In the genomic region with DNA sequence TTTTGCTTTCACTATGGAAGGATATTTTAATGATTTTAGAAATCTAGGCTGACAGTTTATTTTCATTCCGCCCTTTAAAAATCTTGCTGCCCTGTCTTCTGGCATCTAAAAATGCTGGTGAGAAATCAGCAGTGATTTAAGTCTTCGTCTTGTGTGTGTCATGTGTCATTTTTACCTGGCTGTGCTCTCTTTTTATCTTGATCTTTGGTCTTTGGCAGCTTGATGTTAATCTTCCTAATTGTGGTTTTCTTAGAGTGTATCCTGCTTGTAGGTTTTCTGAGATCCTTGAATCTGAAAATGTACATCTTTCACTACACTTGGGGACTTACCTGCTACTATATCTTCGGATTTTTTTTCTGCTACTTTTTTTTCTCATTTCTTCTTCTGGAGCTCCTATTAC, we compare ENCODE assay signal across 14 cellular contexts. TPM values are rescaled to one million over a fixed set of nuclear protein-coding genes. Genes with fewer than 3 reads are reported as not detected.
A peak's percentile ranks its signal among the peaks of the same experiment; 100 is the strongest.
DNase-seq lines count a peak whose midpoint lies in the region; ATAC-seq and TF ChIP-seq lines count a peak whose summit lies in the region.
"Had no signal": no experiment of that assay in that cellular context is flagged by ENCODE, and none has a peak within 500 bp of the region (broad histone marks: within the 10 kb centered on the region; RNA-seq: fewer than 3 reads in every experiment).

No MANE protein-coding gene starts in this region.

- H3K4me3 Mint-ChIP-seq in activated CD4-positive, alpha-beta T cell treated with anti-CD3 and anti-CD28 coated beads for 36 hours, result peak overlapping the region; percentile 72
- H3K4me3 Mint-ChIP-seq in activated CD8-positive, alpha-beta T cell treated with anti-CD3 and anti-CD28 coated beads for 36 hours, result peak overlapping the region; percentile 71
- H3K4me3 Mint-ChIP-seq: WTC11 had no signal

- H3K9me3 ChIP-seq in lower lobe of right lung, result no peaks in the 10 kb centered on the region
- H3K9me3 ChIP-seq: upper lobe of right lung had no signal

- H3K27me3 ChIP-seq in lower lobe of right lung (ENCODE audit: low read depth), result no peaks in the 10 kb centered on the region
- H3K27me3 ChIP-seq: upper lobe of right lung had no signal

- H3K36me3 ChIP-seq in lower lobe of right lung, result no peaks in the 10 kb centered on the region
- H3K36me3 ChIP-seq: upper lobe of right lung had no signal

- no peak for TF ChIP-seq CTCF in GM12865 (IDR thresholded peaks at IDR 0.05; ENCODE audit: insufficient read depth, low read depth, low read length, missing control alignments)
- no peak for TF ChIP-seq CTCF in activated CD8-positive, alpha-beta T cell treated with anti-CD3 and anti-CD28 coated beads for 36 hours (IDR thresholded peaks at IDR 0.05)
- no peak for TF ChIP-seq CTCF in lower lobe of right lung (IDR thresholded peaks at IDR 0.05)

- H3K9me3 Mint-ChIP-seq in activated CD4-positive, alpha-beta T cell treated with anti-CD3 and anti-CD28 coated beads for 36 hours (ENCODE audit: low read depth), result no peaks in the 10 kb centered on the region
- H3K9me3 Mint-ChIP-seq in activated CD8-positive, alpha-beta T cell treated with anti-CD3 and anti-CD28 coated beads for 36 hours, result no peaks in the 10 kb centered on the region
- H3K9me3 Mint-ChIP-seq: WTC11 had no signal

- H3K27ac Mint-ChIP-seq in activated CD4-positive, alpha-beta T cell treated with anti-CD3 and anti-CD28 coated beads for 36 hours, result peak overlapping the region; percentile 90
- H3K27ac Mint-ChIP-seq in activated CD8-positive, alpha-beta T cell treated with anti-CD3 and anti-CD28 coated beads for 36 hours, result peak overlapping the region; percentile 86
- H3K27ac Mint-ChIP-seq: WTC11 had no signal

- peaks cover 2% of the 10 kb centered on the region for H3K27me3 Mint-ChIP-seq in activated CD4-positive, alpha-beta T cell treated with anti-CD3 and anti-CD28 coated beads for 36 hours
- no peaks in the 10 kb centered on the region for H3K27me3 Mint-ChIP-seq in activated CD8-positive, alpha-beta T cell treated with anti-CD3 and anti-CD28 coated beads for 36 hours

- POLR2A ChIA-PET in activated CD4-positive, alpha-beta T cell treated with anti-CD3 and anti-CD28 coated beads for 36 hours (lab: Charles Lee), result interaction anchor here (1.0 kb wide), 1 partner anchor 12 kb away, joined by 4 read pairs; a partner anchor contains a TSS
- POLR2A ChIA-PET in activated CD8-positive, alpha-beta T cell treated with anti-CD3 and anti-CD28 coated beads for 36 hours (lab: Charles Lee), result interaction anchor here (0.9 to 3.4 kb wide), 2 partner anchors 12 to 59 kb away, joined by 4 to 14 read pairs; a partner anchor contains a TSS

- CTCF ChIA-PET in activated CD4-positive, alpha-beta T cell treated with anti-CD3 and anti-CD28 coated beads for 36 hours (lab: Charles Lee), result interaction anchor here (0.6 to 1.8 kb wide), 8 partner anchors 12 to 156 kb away, joined by 3 to 6 read pairs (median 3); a partner anchor contains a TSS
- CTCF ChIA-PET in activated CD8-positive, alpha-beta T cell treated with anti-CD3 and anti-CD28 coated beads for 36 hours (lab: Charles Lee), result interaction anchor here (1.0 to 2.5 kb wide), 3 partner anchors 12 to 155 kb away, joined by 4 to 11 read pairs (median 4); a partner anchor contains a TSS

- H3K4me3 ChIP-seq in GM12865 (ENCODE audit: low read depth, low read length), result peak overlapping the region; percentile 48
- no peak overlapping the region for H3K4me3 ChIP-seq in lower lobe of right lung

- peaks cover 22% of the 10 kb centered on the region for H3K4me1 Mint-ChIP-seq in activated CD4-positive, alpha-beta T cell treated with anti-CD3 and anti-CD28 coated beads for 36 hours
- H3K4me1 Mint-ChIP-seq in activated CD8-positive, alpha-beta T cell treated with anti-CD3 and anti-CD28 coated beads for 36 hours (ENCODE audit: low read depth), result peaks cover 23% of the 10 kb centered on the region
- H3K4me1 Mint-ChIP-seq: WTC11 had no signal

- H3K4me1 ChIP-seq in lower lobe of right lung, result peaks cover 17% of the 10 kb centered on the region

- no peak for DNase-seq in activated CD4-positive, alpha-beta T cell treated with anti-CD3 and anti-CD28 coated beads for 36 hours
- no peak for DNase-seq in activated CD4-positive, alpha-beta T cell treated with anti-CD3 and anti-CD28 coated beads, Interleukin-2, amount 50 U/mL, for 4 hours
- DNase-seq in GM12865 (ENCODE audit: low read depth) (no peak), lower lobe of right lung (no peak), NOMO-1 treated with dmso at 0.1 percent for 144 hours (lab: John Stamatoyannopoulos, UW; ENCODE audit: unreplicated experiment) (no peak)
- no peak for DNase-seq in activated CD8-positive, alpha-beta T cell treated with anti-CD3 and anti-CD28 coated beads for 36 hours
- DNase-seq in NK-92 treated with Interleukin-12 subunit alpha and Interleukin-12 subunit beta, amount 100 ng/mL, for 24 hours (lab: John Stamatoyannopoulos, UW), result no peak
- DNase-seq: 8988T, C1 segment of cervical spinal cord, mesendoderm, NCI-H1417 had no signal

- intact Hi-C loops in activated CD4-positive, alpha-beta T cell treated with anti-CD3 and anti-CD28 coated beads for 36 hours (cut with DNase I, micrococcal nuclease), result loop anchor here (1.0 to 5.0 kb wide), 6 partner anchors 11 to 423 kb away; a partner anchor contains a TSS
- intact Hi-C loops in activated CD8-positive, alpha-beta T cell treated with anti-CD3 and anti-CD28 coated beads for 36 hours (cut with micrococcal nuclease), result no loop called here
- intact Hi-C loops in lower lobe of right lung (cut with DNase I), result no loop called here

- ATAC-seq in activated CD4-positive, alpha-beta T cell treated with anti-CD3 and anti-CD28 coated beads for 36 hours, result no peak
- no peak for ATAC-seq in activated CD8-positive, alpha-beta T cell treated with anti-CD3 and anti-CD28 coated beads for 36 hours
- no peak for ATAC-seq in lower lobe of right lung
- ATAC-seq in GM21576 (IDR thresholded peaks at IDR 0.05; ENCODE audit: unreplicated experiment), result no peak
- ATAC-seq: WTC11 had no signal

- H3K36me3 Mint-ChIP-seq in activated CD4-positive, alpha-beta T cell treated with anti-CD3 and anti-CD28 coated beads for 36 hours (ENCODE audit: low read depth), result no peaks in the 10 kb centered on the region
- no peaks in the 10 kb centered on the region for H3K36me3 Mint-ChIP-seq in activated CD8-positive, alpha-beta T cell treated with anti-CD3 and anti-CD28 coated beads for 36 hours (ENCODE audit: low read depth)
- H3K36me3 Mint-ChIP-seq: WTC11 had no signal

- H3K27ac ChIP-seq in lower lobe of right lung, result peak overlapping the region; percentile 61

RNA-seq across cellular contexts. Expression of a gene that starts 11.9 kb away (rescaled TPM):
- total RNA-seq in activated CD4-positive, alpha-beta T cell treated with anti-CD3 and anti-CD28 coated beads for 36 hours, result 10 to 100 TPM; 42.5 to 54.5 TPM
- total RNA-seq in activated CD8-positive, alpha-beta T cell treated with anti-CD3 and anti-CD28 coated beads for 36 hours, result 10 to 100 TPM; 37.2 to 43.6 TPM
- 475 TPM for total RNA-seq in lower lobe of right lung

Comparison
In these comparisons a context has a peak if more than half of its experiments do, and no peak if none do; other contexts are left out.
1. intact Hi-C loops: an anchor here in activated CD4-positive, alpha-beta T cell treated with anti-CD3 and anti-CD28 coated beads for 36 hours (1.0 to 5.0 kb wide); none called in activated CD8-positive, alpha-beta T cell treated with anti-CD3 and anti-CD28 coated beads for 36 hours and lower lobe of right lung.